ENCODE assay signal across 2 cellular contexts in genomic region chr7:147571436-147572180, GRCh38.
TF ChIP-seq lines count a peak whose summit lies in the region.

No MANE protein-coding gene starts in this region.

TF ChIP-seq in H1, 55 proteins besides CTCF, POLR2A, EP300 and RAD21 (continued from another document):
- no peak for TF ChIP-seq RXRA (IDR thresholded peaks at IDR 0.05; ENCODE audit: insufficient read depth, low read depth, low read length)
- TF ChIP-seq JUND (IDR thresholded peaks at IDR 0.05; ENCODE audit: low read length) = no peak
- no peak for TF ChIP-seq BCL11A (IDR thresholded peaks at IDR 0.05; ENCODE audit: low read depth in 2 of 2, low read length in 2 of 2)

TF ChIP-seq in neural cell, 6 proteins besides CTCF, POLR2A, EP300 and RAD21 (continued from another document):
- TF ChIP-seq REST (IDR thresholded peaks at IDR 0.05; ENCODE audit: borderline replicate concordance) = no peak
- no peak for TF ChIP-seq MXI1 (conservative IDR thresholded peaks at IDR 0.05; ENCODE audit: poor library complexity, severe bottlenecking)
- no peak for TF ChIP-seq EZH2 (IDR thresholded peaks at IDR 0.05; ENCODE audit: borderline replicate concordance, insufficient read depth, low read length, poor library complexity, severe bottlenecking)
- no peak for TF ChIP-seq SMC3 (conservative IDR thresholded peaks at IDR 0.05; ENCODE audit: poor library complexity)
- no peak for TF ChIP-seq TAF1 (IDR thresholded peaks at IDR 0.05; ENCODE audit: low read depth)
